1 cellular context compared by ENCODE assay signal in the genomic region with DNA sequence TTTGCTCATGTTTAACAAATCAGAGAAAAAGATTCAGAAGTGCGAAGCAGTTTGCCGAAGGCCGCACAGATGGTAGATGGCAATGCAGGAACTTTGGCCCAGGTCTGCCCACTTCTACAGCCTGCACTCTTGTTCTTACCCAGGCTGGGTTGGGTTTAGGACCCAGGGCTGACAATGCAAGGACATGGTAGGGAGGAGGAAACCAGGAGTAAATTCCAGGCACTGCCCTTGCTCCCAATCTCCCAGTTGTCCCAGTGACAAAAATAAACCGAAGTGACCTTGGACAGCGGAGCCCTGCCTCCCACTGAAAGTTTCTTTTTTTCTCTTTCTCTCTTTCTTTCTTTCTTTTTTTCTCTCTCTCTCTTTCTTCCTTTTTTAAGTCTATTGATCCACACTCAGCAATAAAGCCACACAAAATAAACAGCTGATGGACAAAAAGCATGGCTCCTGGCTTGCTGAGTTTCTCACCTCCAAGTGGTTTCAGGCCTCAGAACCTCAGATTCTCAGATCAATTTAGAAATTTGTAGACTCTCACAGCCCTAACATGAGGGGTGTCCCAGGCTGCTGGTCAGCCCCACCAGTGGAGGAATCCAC.
TF ChIP-seq lines count a peak whose summit lies in the region.

No MANE protein-coding gene starts in this region.

TF ChIP-seq in HepG2, 621 proteins besides CTCF, POLR2A, EP300 and RAD21 (continued from another document and continues in another):
- TF ChIP-seq, protein P1, sequence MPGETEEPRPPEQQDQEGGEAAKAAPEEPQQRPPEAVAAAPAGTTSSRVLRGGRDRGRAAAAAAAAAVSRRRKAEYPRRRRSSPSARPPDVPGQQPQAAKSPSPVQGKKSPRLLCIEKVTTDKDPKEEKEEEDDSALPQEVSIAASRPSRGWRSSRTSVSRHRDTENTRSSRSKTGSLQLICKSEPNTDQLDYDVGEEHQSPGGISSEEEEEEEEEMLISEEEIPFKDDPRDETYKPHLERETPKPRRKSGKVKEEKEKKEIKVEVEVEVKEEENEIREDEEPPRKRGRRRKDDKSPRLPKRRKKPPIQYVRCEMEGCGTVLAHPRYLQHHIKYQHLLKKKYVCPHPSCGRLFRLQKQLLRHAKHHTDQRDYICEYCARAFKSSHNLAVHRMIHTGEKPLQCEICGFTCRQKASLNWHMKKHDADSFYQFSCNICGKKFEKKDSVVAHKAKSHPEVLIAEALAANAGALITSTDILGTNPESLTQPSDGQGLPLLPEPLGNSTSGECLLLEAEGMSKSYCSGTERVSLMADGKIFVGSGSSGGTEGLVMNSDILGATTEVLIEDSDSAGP (CRISPR knock-in tag; IDR thresholded peaks at IDR 0.05; ENCODE audit: borderline replicate concordance) = no peak
- TF ChIP-seq ZFX (CRISPR knock-in tag; IDR thresholded peaks at IDR 0.05; ENCODE audit: low read depth) = peak; percentile 65; the same call in 1 of the 2 replicates
- peak; percentile 96 for TF ChIP-seq ZMYM3 (CRISPR knock-in tag; IDR thresholded peaks at IDR 0.05)
- peak; percentile 53; the same call in 1 of the 2 replicates for TF ChIP-seq ZMYM4 (CRISPR knock-in tag; IDR thresholded peaks at IDR 0.05)
- TF ChIP-seq, protein P2, sequence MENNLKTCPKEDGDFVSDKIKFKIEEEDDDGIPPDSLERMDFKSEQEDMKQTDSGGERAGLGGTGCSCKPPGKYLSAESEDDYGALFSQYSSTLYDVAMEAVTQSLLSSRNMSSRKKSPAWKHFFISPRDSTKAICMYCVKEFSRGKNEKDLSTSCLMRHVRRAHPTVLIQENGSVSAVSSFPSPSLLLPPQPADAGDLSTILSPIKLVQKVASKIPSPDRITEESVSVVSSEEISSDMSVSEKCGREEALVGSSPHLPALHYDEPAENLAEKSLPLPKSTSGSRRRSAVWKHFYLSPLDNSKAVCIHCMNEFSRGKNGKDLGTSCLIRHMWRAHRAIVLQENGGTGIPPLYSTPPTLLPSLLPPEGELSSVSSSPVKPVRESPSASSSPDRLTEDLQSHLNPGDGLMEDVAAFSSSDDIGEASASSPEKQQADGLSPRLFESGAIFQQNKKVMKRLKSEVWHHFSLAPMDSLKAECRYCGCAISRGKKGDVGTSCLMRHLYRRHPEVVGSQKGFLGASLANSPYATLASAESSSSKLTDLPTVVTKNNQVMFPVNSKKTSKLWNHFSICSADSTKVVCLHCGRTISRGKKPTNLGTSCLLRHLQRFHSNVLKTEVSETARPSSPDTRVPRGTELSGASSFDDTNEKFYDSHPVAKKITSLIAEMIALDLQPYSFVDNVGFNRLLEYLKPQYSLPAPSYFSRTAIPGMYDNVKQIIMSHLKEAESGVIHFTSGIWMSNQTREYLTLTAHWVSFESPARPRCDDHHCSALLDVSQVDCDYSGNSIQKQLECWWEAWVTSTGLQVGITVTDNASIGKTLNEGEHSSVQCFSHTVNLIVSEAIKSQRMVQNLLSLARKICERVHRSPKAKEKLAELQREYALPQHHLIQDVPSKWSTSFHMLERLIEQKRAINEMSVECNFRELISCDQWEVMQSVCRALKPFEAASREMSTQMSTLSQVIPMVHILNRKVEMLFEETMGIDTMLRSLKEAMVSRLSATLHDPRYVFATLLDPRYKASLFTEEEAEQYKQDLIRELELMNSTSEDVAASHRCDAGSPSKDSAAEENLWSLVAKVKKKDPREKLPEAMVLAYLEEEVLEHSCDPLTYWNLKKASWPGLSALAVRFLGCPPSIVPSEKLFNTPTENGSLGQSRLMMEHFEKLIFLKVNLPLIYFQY (CRISPR knock-in tag; IDR thresholded peaks at IDR 0.05; ENCODE audit: borderline replicate concordance) = no peak
- peak; percentile 68; the same call in 1 of the 2 replicates for TF ChIP-seq FOXJ3 (CRISPR knock-in tag; IDR thresholded peaks at IDR 0.05; ENCODE audit: borderline replicate concordance)
- TF ChIP-seq NONO (IDR thresholded peaks at IDR 0.05) = no peak
- no peak for TF ChIP-seq NONO (CRISPR knock-in tag; conservative IDR thresholded peaks at IDR 0.05)
- 0 out of 2 replicates have a peak, but pooled peaks have one; percentile 16 for TF ChIP-seq FOXA1 (IDR thresholded peaks at IDR 0.05)
- peak; percentile 80 for TF ChIP-seq FOXA1 (CRISPR knock-in tag; IDR thresholded peaks at IDR 0.05)
- TF ChIP-seq SUZ12 (IDR thresholded peaks at IDR 0.05; ENCODE audit: low read depth, low read length) = no peak
- peak; percentile 51 for TF ChIP-seq SALL1 (CRISPR knock-in tag; IDR thresholded peaks at IDR 0.05)
- TF ChIP-seq, protein P3, sequence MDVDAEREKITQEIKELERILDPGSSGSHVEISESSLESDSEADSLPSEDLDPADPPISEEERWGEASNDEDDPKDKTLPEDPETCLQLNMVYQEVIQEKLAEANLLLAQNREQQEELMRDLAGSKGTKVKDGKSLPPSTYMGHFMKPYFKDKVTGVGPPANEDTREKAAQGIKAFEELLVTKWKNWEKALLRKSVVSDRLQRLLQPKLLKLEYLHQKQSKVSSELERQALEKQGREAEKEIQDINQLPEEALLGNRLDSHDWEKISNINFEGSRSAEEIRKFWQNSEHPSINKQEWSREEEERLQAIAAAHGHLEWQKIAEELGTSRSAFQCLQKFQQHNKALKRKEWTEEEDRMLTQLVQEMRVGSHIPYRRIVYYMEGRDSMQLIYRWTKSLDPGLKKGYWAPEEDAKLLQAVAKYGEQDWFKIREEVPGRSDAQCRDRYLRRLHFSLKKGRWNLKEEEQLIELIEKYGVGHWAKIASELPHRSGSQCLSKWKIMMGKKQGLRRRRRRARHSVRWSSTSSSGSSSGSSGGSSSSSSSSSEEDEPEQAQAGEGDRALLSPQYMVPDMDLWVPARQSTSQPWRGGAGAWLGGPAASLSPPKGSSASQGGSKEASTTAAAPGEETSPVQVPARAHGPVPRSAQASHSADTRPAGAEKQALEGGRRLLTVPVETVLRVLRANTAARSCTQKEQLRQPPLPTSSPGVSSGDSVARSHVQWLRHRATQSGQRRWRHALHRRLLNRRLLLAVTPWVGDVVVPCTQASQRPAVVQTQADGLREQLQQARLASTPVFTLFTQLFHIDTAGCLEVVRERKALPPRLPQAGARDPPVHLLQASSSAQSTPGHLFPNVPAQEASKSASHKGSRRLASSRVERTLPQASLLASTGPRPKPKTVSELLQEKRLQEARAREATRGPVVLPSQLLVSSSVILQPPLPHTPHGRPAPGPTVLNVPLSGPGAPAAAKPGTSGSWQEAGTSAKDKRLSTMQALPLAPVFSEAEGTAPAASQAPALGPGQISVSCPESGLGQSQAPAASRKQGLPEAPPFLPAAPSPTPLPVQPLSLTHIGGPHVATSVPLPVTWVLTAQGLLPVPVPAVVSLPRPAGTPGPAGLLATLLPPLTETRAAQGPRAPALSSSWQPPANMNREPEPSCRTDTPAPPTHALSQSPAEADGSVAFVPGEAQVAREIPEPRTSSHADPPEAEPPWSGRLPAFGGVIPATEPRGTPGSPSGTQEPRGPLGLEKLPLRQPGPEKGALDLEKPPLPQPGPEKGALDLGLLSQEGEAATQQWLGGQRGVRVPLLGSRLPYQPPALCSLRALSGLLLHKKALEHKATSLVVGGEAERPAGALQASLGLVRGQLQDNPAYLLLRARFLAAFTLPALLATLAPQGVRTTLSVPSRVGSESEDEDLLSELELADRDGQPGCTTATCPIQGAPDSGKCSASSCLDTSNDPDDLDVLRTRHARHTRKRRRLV (CRISPR knock-in tag; IDR thresholded peaks at IDR 0.05) = peak; percentile 64; the same call in 1 of the 2 replicates
- peak; percentile 63 for TF ChIP-seq CBX1 (IDR thresholded peaks at IDR 0.05; ENCODE audit: low read depth)
- no peak for TF ChIP-seq ZMAT3 (CRISPR knock-in tag; conservative IDR thresholded peaks at IDR 0.05)
- TF ChIP-seq MEIS2 (CRISPR knock-in tag; IDR thresholded peaks at IDR 0.05) = no peak
- TF ChIP-seq, protein P4, sequence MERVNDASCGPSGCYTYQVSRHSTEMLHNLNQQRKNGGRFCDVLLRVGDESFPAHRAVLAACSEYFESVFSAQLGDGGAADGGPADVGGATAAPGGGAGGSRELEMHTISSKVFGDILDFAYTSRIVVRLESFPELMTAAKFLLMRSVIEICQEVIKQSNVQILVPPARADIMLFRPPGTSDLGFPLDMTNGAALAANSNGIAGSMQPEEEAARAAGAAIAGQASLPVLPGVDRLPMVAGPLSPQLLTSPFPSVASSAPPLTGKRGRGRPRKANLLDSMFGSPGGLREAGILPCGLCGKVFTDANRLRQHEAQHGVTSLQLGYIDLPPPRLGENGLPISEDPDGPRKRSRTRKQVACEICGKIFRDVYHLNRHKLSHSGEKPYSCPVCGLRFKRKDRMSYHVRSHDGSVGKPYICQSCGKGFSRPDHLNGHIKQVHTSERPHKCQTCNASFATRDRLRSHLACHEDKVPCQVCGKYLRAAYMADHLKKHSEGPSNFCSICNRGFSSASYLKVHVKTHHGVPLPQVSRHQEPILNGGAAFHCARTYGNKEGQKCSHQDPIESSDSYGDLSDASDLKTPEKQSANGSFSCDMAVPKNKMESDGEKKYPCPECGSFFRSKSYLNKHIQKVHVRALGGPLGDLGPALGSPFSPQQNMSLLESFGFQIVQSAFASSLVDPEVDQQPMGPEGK (CRISPR knock-in tag; IDR thresholded peaks at IDR 0.05) = peak; percentile 55
- no peak for TF ChIP-seq SMARCC2 (IDR thresholded peaks at IDR 0.05)
- TF ChIP-seq ZNF776 (CRISPR knock-in tag; IDR thresholded peaks at IDR 0.05) = no peak
- no peak for TF ChIP-seq CAMTA2 (CRISPR knock-in tag; IDR thresholded peaks at IDR 0.05; ENCODE audit: borderline replicate concordance)
- TF ChIP-seq KMT2A (CRISPR knock-in tag; IDR thresholded peaks at IDR 0.05) = 0 out of 2 replicates have a peak, but pooled peaks have one; percentile 39
- peak; percentile 69 for TF ChIP-seq HDAC1 (CRISPR knock-in tag; IDR thresholded peaks at IDR 0.05)
- TF ChIP-seq, protein P5, sequence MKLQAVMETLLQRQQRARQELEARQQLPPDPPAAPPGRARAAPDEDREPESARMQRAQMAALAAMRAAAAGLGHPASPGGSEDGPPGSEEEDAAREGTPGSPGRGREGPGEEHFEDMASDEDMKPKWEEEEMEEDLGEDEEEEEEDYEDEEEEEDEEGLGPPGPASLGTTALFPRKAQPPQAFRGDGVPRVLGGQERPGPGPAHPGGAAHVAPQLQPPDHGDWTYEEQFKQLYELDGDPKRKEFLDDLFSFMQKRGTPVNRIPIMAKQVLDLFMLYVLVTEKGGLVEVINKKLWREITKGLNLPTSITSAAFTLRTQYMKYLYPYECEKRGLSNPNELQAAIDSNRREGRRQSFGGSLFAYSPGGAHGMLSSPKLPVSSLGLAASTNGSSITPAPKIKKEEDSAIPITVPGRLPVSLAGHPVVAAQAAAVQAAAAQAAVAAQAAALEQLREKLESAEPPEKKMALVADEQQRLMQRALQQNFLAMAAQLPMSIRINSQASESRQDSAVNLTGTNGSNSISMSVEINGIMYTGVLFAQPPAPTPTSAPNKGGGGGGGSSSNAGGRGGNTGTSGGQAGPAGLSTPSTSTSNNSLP (IDR thresholded peaks at IDR 0.05; ENCODE audit: low read depth, low read length) = peak; percentile 19; the same call in 1 of the 2 replicates
- peak; percentile 53; the same call in 1 of the 2 replicates for TF ChIP-seq ZNF430 (CRISPR knock-in tag; IDR thresholded peaks at IDR 0.05)
- TF ChIP-seq HDAC2 (CRISPR knock-in tag; IDR thresholded peaks at IDR 0.05) = peak; percentile 74; the same call in 1 of the 2 replicates
- TF ChIP-seq TP53 (CRISPR knock-in tag; conservative IDR thresholded peaks at IDR 0.05) = no peak
- TF ChIP-seq HOXA9 (CRISPR knock-in tag; IDR thresholded peaks at IDR 0.05; ENCODE audit: borderline replicate concordance) = no peak
- TF ChIP-seq, protein P6, sequence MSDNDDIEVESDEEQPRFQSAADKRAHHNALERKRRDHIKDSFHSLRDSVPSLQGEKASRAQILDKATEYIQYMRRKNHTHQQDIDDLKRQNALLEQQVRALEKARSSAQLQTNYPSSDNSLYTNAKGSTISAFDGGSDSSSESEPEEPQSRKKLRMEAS (IDR thresholded peaks at IDR 0.05) = peak; percentile 38; the same call in 1 of the 2 replicates
- TF ChIP-seq, protein P7, sequence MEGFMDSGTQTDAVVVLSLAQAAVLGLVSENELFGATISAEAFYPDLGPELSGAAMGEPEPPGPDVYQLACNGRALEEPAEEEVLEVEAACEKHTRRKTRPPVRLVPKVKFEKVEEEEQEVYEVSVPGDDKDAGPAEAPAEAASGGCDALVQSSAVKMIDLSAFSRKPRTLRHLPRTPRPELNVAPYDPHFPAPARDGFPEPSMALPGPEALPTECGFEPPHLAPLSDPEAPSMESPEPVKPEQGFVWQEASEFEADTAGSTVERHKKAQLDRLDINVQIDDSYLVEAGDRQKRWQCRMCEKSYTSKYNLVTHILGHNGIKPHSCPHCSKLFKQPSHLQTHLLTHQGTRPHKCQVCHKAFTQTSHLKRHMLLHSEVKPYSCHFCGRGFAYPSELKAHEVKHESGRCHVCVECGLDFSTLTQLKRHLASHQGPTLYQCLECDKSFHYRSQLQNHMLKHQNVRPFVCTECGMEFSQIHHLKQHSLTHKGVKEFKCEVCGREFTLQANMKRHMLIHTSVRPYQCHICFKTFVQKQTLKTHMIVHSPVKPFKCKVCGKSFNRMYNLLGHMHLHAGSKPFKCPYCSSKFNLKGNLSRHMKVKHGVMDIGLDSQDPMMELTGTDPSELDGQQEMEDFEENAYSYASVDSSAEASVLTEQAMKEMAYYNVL (CRISPR knock-in tag; IDR thresholded peaks at IDR 0.05; ENCODE audit: borderline replicate concordance) = peak; percentile 100
- TF ChIP-seq, protein P8, sequence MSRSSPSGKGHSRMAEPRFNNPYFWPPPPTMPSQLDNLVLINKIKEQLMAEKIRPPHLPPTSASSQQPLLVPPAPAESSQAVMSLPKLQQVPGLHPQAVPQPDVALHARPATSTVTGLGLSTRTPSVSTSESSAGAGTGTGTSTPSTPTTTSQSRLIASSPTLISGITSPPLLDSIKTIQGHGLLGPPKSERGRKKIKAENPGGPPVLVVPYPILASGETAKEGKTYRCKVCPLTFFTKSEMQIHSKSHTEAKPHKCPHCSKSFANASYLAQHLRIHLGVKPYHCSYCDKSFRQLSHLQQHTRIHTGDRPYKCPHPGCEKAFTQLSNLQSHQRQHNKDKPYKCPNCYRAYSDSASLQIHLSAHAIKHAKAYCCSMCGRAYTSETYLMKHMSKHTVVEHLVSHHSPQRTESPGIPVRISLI (CRISPR knock-in tag; IDR thresholded peaks at IDR 0.05; ENCODE audit: borderline replicate concordance) = peak; percentile 67; the same call in 1 of the 2 replicates
- TF ChIP-seq ZNF652 (CRISPR knock-in tag; IDR thresholded peaks at IDR 0.05; ENCODE audit: borderline replicate concordance, low read depth) = peak; percentile 8; the same call in 1 of the 2 replicates
- no peak for TF ChIP-seq NFYC (CRISPR knock-in tag; IDR thresholded peaks at IDR 0.05)
- TF ChIP-seq ONECUT2 (CRISPR knock-in tag; IDR thresholded peaks at IDR 0.05) = 0 out of 2 replicates have a peak, but pooled peaks have one; percentile 48
